ENCODE assay signal across 14 cellular contexts in genomic region chr1:11520531-11521233, GRCh38. TPM values are rescaled to one million over a fixed set of nuclear protein-coding genes. Genes with fewer than 3 reads are reported as not detected.
"Had no signal": no experiment of that assay in that cellular context is flagged by ENCODE, and none has a peak within 500 bp of the region (broad histone marks: within the 10 kb centered on the region; RNA-seq: fewer than 3 reads in every experiment).

No MANE protein-coding gene starts in this region.

- H3K9me3 ChIP-seq: esophagus muscularis mucosa, ovary had no signal

- H3K36me3 ChIP-seq: esophagus muscularis mucosa, ovary had no signal

- H3K4me3 ChIP-seq: esophagus muscularis mucosa, ovary had no signal

- FAIRE-seq: bronchial epithelial cell had no signal

- H3K4me1 ChIP-seq: esophagus muscularis mucosa had no signal

- H3K27ac ChIP-seq: esophagus muscularis mucosa, ovary had no signal

- DNase-seq: activated CD4-positive, alpha-beta memory T cell treated with anti-CD3 and anti-CD28 coated beads, Interleukin-2, amount 10 ng/mL, durations not matched to agents 7 days and 5 days; activated CD8-positive, alpha-beta memory T cell treated with anti-CD3 and anti-CD28 coated beads, Interleukin-2, amount 50 U/mL, for 48 hours; activated naive CD8-positive, alpha-beta T cell treated with anti-CD3 and anti-CD28 coated beads for 36 hours; glutamatergic neuron; immature natural killer cell; left colon; mammary epithelial cell had no signal

- H3K27me3 ChIP-seq: ovary had no signal

RNA-seq across cellular contexts. Expression of gene DISP3, which starts 41.7 kb away (rescaled TPM):
- total RNA-seq: bronchial epithelial cell, esophagus muscularis mucosa, fibroblast of villous mesenchyme, skeletal muscle tissue, subcutaneous adipose tissue had no signal
- polyA plus RNA-seq: aorta had no signal
